In the genomic region with DNA sequence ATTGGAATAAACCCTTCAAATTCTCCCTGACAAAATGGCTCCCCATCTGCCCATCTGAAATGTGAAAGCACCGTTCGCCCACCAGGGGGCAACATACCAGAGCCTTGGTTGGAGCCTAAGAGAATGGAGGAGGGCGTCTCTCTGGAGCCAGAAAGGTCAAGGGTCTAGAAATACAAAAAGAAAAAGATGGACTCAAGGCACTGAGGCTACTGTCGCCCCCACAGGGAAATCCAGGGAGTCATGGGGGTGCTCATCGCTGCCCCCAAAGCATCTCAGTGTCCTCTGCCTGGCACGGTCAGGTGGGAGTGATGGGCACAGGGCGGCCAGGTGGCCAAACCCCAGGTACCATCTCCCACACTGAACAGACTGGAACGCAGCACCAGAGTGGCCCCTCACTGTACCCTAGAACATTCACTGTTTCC, we compare ENCODE assay signal across 9 cellular contexts.
DNase-seq lines count a peak whose midpoint lies in the region; ATAC-seq and TF ChIP-seq lines count a peak whose summit lies in the region.
"Had no signal": no experiment of that assay in that cellular context is flagged by ENCODE, and none has a peak within 500 bp of the region (broad histone marks: within the 10 kb centered on the region; RNA-seq: fewer than 3 reads in every experiment).

No MANE protein-coding gene starts in this region.

- peak; percentile 85 for TF ChIP-seq CTCF in OCI-LY1 (IDR thresholded peaks at IDR 0.05; ENCODE audit: low read length)

- DNase-seq in activated gamma-delta T cell treated with Interleukin-2 at 50 U/mL for 16 hours (peak; percentile 33), activated gamma-delta T cell (lab: John Stamatoyannopoulos, UW) (no peak), hepatic stellate cell (ENCODE audit: low spot score) (peak; percentile 41), epidermal melanocyte (ENCODE audit: insufficient read length, low spot score) (no peak)
- DNase-seq in activated T-helper 1 cell treated with anti-CD3 and anti-CD28 coated beads, Interleukin-12 subunit alpha, Interleukin-12 subunit beta, Interleukin-2, Interleukin-4 antibody, amounts not matched to agents 30 ng/mL and 10 ng/mL and 1 ng/mL, durations not matched to agents 14 hours and 24 hours and 36 hours (ENCODE audit: low spot score) = peak; percentile 5
- peak; percentile 12 for DNase-seq in stimulated activated CD8-positive, alpha-beta memory T cell treated with anti-CD3 and anti-CD28 coated beads, Interleukin-12 subunit alpha, Interleukin-12 subunit beta, amount 100 ng/mL, for 1 hour (ENCODE audit: low read depth)

- H3K27me3 Mint-ChIP-seq in activated T-helper 1 cell treated with anti-CD3 and anti-CD28 coated beads, Interleukin-12 subunit alpha, Interleukin-12 subunit beta, Interleukin-2, Interleukin-4 antibody, amounts not matched to agents 30 ng/mL and 10 ng/mL and 1 ng/mL, durations not matched to agents 14 hours and 24 hours and 36 hours (ENCODE audit: insufficient read depth) = no peaks in the 10 kb centered on the region

- no peak for ATAC-seq in HG02884 (IDR thresholded peaks at IDR 0.05; ENCODE audit: unreplicated experiment)

- peaks cover 12% of the 10 kb centered on the region for H3K4me1 ChIP-seq in OCI-LY1 (ENCODE audit: insufficient read depth, low read length, severe bottlenecking)

- H3K4me3 ChIP-seq in OCI-LY1 (ENCODE audit: low read depth, low read length, poor library complexity, severe bottlenecking) = no peak overlapping the region

- no peaks in the 10 kb centered on the region for H3K9me3 Mint-ChIP-seq in activated T-helper 1 cell treated with anti-CD3 and anti-CD28 coated beads, Interleukin-12 subunit alpha, Interleukin-12 subunit beta, Interleukin-2, Interleukin-4 antibody, amounts not matched to agents 30 ng/mL and 10 ng/mL and 1 ng/mL, durations not matched to agents 14 hours and 24 hours and 36 hours

- H2AFZ ChIP-seq in OCI-LY1 (ENCODE audit: low read length) = no peak overlapping the region

- H3K4me1 Mint-ChIP-seq in activated T-helper 1 cell treated with anti-CD3 and anti-CD28 coated beads, Interleukin-12 subunit alpha, Interleukin-12 subunit beta, Interleukin-2, Interleukin-4 antibody, amounts not matched to agents 30 ng/mL and 10 ng/mL and 1 ng/mL, durations not matched to agents 14 hours and 24 hours and 36 hours (ENCODE audit: low read depth) = peaks cover 4% of the 10 kb centered on the region

- no peaks in the 10 kb centered on the region for H3K9me2 ChIP-seq in OCI-LY1 (ENCODE audit: low read depth, low read length)

- H3K36me3 ChIP-seq in OCI-LY1 (ENCODE audit: insufficient read depth, low read length) = peaks cover 92% of the 10 kb centered on the region

- H3K79me2 ChIP-seq in OCI-LY1 (ENCODE audit: insufficient read depth, low read length) = no peaks in the 10 kb centered on the region; the same call in 1 of the 2 replicates

- H3K27ac ChIP-seq in OCI-LY1 (ENCODE audit: low read depth, low read length, poor library complexity, severe bottlenecking) = no peak overlapping the region
- H3K27ac ChIP-seq: epithelial cell of prostate had no signal

- no peaks in the 10 kb centered on the region for H3K9me3 ChIP-seq in OCI-LY1 (ENCODE audit: low read length)

- no peaks in the 10 kb centered on the region; the same call in 1 of the 2 replicates for H3F3A ChIP-seq in OCI-LY1 (ENCODE audit: insufficient read depth, low read length)

- peaks cover 44% of the 10 kb centered on the region for H3K36me3 Mint-ChIP-seq in activated T-helper 1 cell treated with anti-CD3 and anti-CD28 coated beads, Interleukin-12 subunit alpha, Interleukin-12 subunit beta, Interleukin-2, Interleukin-4 antibody, amounts not matched to agents 30 ng/mL and 10 ng/mL and 1 ng/mL, durations not matched to agents 14 hours and 24 hours and 36 hours (ENCODE audit: low read depth)

- no peak overlapping the region for H3K9ac ChIP-seq in OCI-LY1 (ENCODE audit: low read length)

- H3K27me3 ChIP-seq in OCI-LY1 (ENCODE audit: insufficient read depth, low read length) = no peaks in the 10 kb centered on the region

- intact Hi-C loops in activated T-helper 1 cell treated with anti-CD3 and anti-CD28 coated beads, Interleukin-12 subunit alpha, Interleukin-12 subunit beta, Interleukin-2, Interleukin-4 antibody, amounts not matched to agents 30 ng/mL and 10 ng/mL and 1 ng/mL, durations not matched to agents 14 hours and 24 hours and 36 hours (cut with micrococcal nuclease) = loop anchor here (1.0 kb wide), 1 partner anchor 164 kb away; no protein-coding TSS in a partner anchor

- H3K27ac Mint-ChIP-seq in activated T-helper 1 cell treated with anti-CD3 and anti-CD28 coated beads, Interleukin-12 subunit alpha, Interleukin-12 subunit beta, Interleukin-2, Interleukin-4 antibody, amounts not matched to agents 30 ng/mL and 10 ng/mL and 1 ng/mL, durations not matched to agents 14 hours and 24 hours and 36 hours = no peak overlapping the region

- no peak overlapping the region for H3K4me3 Mint-ChIP-seq in activated T-helper 1 cell treated with anti-CD3 and anti-CD28 coated beads, Interleukin-12 subunit alpha, Interleukin-12 subunit beta, Interleukin-2, Interleukin-4 antibody, amounts not matched to agents 30 ng/mL and 10 ng/mL and 1 ng/mL, durations not matched to agents 14 hours and 24 hours and 36 hours

- no peaks in the 10 kb centered on the region for H4K20me1 ChIP-seq in OCI-LY1 (ENCODE audit: insufficient read depth, low read length)

- H3K4me2 ChIP-seq in OCI-LY1 (ENCODE audit: low read length) = no peak overlapping the region

Comparison
In these comparisons a context has a peak if more than half of its experiments do, and no peak if none do; other contexts are left out.
1. DNase-seq: peak in activated gamma-delta T cell treated with Interleukin-2 at 50 U/mL for 16 hours (single experiment), activated T-helper 1 cell treated with anti-CD3 and anti-CD28 coated beads, Interleukin-12 subunit alpha, Interleukin-12 subunit beta, Interleukin-2, Interleukin-4 antibody, amounts not matched to agents 30 ng/mL and 10 ng/mL and 1 ng/mL, durations not matched to agents 14 hours and 24 hours and 36 hours (single experiment), hepatic stellate cell (single experiment) and stimulated activated CD8-positive, alpha-beta memory T cell treated with anti-CD3 and anti-CD28 coated beads, Interleukin-12 subunit alpha, Interleukin-12 subunit beta, amount 100 ng/mL, for 1 hour (single experiment); none in activated gamma-delta T cell (single experiment) and epidermal melanocyte (single experiment).